In the genomic region with DNA sequence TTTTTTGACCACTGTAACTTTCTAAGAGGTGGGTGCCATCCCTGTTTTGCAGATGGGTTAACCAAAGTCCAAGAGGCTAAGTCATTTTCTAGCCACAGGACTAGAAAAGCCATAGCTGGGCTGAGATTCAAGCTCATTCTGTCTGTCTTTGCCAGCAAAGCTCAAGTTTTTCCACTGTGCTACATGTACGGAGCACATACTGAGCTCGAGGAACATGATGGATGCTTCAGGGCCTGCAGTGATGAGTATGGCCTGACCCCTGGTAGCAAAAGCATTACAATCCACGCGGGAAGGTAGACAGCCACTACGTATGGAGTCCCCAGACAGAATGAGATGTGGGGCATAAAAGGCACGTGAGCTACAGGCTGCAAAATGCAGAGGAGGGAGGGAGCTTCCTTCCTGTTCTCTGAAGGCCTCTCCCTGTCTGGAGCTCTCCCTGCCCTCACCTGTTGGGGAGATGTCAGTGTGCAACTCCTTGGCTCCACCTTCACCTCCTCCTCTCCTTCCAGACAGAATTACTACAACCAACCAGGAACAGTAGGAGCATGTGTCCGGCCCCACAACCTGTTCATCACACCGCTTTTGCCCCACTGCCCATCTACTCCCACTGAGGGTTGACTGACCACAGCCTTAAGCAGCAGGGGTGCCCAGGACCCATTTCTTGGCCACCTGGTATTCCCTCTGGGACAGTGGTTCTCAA, we compare ENCODE assay signal across 2 cellular contexts.
TF ChIP-seq lines count a peak whose summit lies in the region.

No MANE protein-coding gene starts in this region.

TF ChIP-seq in liver, 16 proteins besides CTCF, POLR2A, EP300 and RAD21:
- TF ChIP-seq EGR1 (IDR thresholded peaks at IDR 0.05; ENCODE audit: low read depth in 2 of 2) (no peak), YY1 (IDR thresholded peaks at IDR 0.05) (no peak), TAF1 (conservative IDR thresholded peaks at IDR 0.05) (no peak), HNF4A (conservative IDR thresholded peaks at IDR 0.05) (no peak), NR2F2 (IDR thresholded peaks at IDR 0.05) (no peak), SP1 (IDR thresholded peaks at IDR 0.05) (no peak), HNF4G (IDR thresholded peaks at IDR 0.05) (no peak), JUND (IDR thresholded peaks at IDR 0.05) (no peak), GABPA (IDR thresholded peaks at IDR 0.05 in 1 of 2, conservative IDR thresholded peaks at IDR 0.05 in 1 of 2) (no peak), FOXA2 (IDR thresholded peaks at IDR 0.05) (no peak)
- TF ChIP-seq, protein P1, sequence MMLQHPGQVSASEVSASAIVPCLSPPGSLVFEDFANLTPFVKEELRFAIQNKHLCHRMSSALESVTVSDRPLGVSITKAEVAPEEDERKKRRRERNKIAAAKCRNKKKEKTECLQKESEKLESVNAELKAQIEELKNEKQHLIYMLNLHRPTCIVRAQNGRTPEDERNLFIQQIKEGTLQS (IDR thresholded peaks at IDR 0.05) = no peak
TF ChIP-seq in liver: peak in this region for 0.

TF ChIP-seq in HepG2, 621 proteins besides CTCF, POLR2A, EP300 and RAD21:
- TF ChIP-seq ZNF569 (CRISPR knock-in tag; IDR thresholded peaks at IDR 0.05; ENCODE audit: borderline replicate concordance) (no peak), CBX2 (IDR thresholded peaks at IDR 0.05; ENCODE audit: low read depth, low read length) (no peak), CBX2 (CRISPR knock-in tag; IDR thresholded peaks at IDR 0.05; ENCODE audit: low read depth) (no peak), ZNF331 (CRISPR knock-in tag; IDR thresholded peaks at IDR 0.05) (no peak), ZFP1 (CRISPR knock-in tag; IDR thresholded peaks at IDR 0.05) (no peak), FOXK2 (IDR thresholded peaks at IDR 0.05) (no peak), ARNT (IDR thresholded peaks at IDR 0.05) (no peak), ZNF775 (CRISPR knock-in tag; IDR thresholded peaks at IDR 0.05; ENCODE audit: borderline replicate concordance) (no peak), ONECUT2 (CRISPR knock-in tag; IDR thresholded peaks at IDR 0.05) (no peak)
- TF ChIP-seq, protein P2, sequence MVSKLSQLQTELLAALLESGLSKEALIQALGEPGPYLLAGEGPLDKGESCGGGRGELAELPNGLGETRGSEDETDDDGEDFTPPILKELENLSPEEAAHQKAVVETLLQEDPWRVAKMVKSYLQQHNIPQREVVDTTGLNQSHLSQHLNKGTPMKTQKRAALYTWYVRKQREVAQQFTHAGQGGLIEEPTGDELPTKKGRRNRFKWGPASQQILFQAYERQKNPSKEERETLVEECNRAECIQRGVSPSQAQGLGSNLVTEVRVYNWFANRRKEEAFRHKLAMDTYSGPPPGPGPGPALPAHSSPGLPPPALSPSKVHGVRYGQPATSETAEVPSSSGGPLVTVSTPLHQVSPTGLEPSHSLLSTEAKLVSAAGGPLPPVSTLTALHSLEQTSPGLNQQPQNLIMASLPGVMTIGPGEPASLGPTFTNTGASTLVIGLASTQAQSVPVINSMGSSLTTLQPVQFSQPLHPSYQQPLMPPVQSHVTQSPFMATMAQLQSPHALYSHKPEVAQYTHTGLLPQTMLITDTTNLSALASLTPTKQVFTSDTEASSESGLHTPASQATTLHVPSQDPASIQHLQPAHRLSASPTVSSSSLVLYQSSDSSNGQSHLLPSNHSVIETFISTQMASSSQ (IDR thresholded peaks at IDR 0.05; ENCODE audit: low read depth) = no peak
- TF ChIP-seq, protein P2 (CRISPR knock-in tag; IDR thresholded peaks at IDR 0.05; ENCODE audit: borderline replicate concordance) = no peak
- TF ChIP-seq, protein P3, sequence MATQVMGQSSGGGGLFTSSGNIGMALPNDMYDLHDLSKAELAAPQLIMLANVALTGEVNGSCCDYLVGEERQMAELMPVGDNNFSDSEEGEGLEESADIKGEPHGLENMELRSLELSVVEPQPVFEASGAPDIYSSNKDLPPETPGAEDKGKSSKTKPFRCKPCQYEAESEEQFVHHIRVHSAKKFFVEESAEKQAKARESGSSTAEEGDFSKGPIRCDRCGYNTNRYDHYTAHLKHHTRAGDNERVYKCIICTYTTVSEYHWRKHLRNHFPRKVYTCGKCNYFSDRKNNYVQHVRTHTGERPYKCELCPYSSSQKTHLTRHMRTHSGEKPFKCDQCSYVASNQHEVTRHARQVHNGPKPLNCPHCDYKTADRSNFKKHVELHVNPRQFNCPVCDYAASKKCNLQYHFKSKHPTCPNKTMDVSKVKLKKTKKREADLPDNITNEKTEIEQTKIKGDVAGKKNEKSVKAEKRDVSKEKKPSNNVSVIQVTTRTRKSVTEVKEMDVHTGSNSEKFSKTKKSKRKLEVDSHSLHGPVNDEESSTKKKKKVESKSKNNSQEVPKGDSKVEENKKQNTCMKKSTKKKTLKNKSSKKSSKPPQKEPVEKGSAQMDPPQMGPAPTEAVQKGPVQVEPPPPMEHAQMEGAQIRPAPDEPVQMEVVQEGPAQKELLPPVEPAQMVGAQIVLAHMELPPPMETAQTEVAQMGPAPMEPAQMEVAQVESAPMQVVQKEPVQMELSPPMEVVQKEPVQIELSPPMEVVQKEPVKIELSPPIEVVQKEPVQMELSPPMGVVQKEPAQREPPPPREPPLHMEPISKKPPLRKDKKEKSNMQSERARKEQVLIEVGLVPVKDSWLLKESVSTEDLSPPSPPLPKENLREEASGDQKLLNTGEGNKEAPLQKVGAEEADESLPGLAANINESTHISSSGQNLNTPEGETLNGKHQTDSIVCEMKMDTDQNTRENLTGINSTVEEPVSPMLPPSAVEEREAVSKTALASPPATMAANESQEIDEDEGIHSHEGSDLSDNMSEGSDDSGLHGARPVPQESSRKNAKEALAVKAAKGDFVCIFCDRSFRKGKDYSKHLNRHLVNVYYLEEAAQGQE (IDR thresholded peaks at IDR 0.05; ENCODE audit: borderline replicate concordance in 1 of 2, low read depth in 1 of 2, low read length in 2 of 2) = no peak
- TF ChIP-seq, protein P4, sequence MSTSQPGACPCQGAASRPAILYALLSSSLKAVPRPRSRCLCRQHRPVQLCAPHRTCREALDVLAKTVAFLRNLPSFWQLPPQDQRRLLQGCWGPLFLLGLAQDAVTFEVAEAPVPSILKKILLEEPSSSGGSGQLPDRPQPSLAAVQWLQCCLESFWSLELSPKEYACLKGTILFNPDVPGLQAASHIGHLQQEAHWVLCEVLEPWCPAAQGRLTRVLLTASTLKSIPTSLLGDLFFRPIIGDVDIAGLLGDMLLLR (CRISPR knock-in tag; IDR thresholded peaks at IDR 0.05) = no peak
- TF ChIP-seq, protein P5, sequence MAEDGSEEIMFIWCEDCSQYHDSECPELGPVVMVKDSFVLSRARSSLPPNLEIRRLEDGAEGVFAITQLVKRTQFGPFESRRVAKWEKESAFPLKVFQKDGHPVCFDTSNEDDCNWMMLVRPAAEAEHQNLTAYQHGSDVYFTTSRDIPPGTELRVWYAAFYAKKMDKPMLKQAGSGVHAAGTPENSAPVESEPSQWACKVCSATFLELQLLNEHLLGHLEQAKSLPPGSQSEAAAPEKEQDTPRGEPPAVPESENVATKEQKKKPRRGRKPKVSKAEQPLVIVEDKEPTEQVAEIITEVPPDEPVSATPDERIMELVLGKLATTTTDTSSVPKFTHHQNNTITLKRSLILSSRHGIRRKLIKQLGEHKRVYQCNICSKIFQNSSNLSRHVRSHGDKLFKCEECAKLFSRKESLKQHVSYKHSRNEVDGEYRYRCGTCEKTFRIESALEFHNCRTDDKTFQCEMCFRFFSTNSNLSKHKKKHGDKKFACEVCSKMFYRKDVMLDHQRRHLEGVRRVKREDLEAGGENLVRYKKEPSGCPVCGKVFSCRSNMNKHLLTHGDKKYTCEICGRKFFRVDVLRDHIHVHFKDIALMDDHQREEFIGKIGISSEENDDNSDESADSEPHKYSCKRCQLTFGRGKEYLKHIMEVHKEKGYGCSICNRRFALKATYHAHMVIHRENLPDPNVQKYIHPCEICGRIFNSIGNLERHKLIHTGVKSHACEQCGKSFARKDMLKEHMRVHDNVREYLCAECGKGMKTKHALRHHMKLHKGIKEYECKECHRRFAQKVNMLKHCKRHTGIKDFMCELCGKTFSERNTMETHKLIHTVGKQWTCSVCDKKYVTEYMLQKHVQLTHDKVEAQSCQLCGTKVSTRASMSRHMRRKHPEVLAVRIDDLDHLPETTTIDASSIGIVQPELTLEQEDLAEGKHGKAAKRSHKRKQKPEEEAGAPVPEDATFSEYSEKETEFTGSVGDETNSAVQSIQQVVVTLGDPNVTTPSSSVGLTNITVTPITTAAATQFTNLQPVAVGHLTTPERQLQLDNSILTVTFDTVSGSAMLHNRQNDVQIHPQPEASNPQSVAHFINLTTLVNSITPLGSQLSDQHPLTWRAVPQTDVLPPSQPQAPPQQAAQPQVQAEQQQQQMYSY (CRISPR knock-in tag; IDR thresholded peaks at IDR 0.05) = no peak
- TF ChIP-seq, protein P6, sequence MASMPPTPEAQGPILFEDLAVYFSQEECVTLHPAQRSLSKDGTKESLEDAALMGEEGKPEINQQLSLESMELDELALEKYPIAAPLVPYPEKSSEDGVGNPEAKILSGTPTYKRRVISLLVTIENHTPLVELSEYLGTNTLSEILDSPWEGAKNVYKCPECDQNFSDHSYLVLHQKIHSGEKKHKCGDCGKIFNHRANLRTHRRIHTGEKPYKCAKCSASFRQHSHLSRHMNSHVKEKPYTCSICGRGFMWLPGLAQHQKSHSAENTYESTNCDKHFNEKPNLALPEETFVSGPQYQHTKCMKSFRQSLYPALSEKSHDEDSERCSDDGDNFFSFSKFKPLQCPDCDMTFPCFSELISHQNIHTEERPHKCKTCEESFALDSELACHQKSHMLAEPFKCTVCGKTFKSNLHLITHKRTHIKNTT (CRISPR knock-in tag; IDR thresholded peaks at IDR 0.05) = no peak
- TF ChIP-seq, protein P7, sequence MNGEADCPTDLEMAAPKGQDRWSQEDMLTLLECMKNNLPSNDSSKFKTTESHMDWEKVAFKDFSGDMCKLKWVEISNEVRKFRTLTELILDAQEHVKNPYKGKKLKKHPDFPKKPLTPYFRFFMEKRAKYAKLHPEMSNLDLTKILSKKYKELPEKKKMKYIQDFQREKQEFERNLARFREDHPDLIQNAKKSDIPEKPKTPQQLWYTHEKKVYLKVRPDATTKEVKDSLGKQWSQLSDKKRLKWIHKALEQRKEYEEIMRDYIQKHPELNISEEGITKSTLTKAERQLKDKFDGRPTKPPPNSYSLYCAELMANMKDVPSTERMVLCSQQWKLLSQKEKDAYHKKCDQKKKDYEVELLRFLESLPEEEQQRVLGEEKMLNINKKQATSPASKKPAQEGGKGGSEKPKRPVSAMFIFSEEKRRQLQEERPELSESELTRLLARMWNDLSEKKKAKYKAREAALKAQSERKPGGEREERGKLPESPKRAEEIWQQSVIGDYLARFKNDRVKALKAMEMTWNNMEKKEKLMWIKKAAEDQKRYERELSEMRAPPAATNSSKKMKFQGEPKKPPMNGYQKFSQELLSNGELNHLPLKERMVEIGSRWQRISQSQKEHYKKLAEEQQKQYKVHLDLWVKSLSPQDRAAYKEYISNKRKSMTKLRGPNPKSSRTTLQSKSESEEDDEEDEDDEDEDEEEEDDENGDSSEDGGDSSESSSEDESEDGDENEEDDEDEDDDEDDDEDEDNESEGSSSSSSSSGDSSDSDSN (CRISPR knock-in tag; IDR thresholded peaks at IDR 0.05) = no peak
